In the genomic region with DNA sequence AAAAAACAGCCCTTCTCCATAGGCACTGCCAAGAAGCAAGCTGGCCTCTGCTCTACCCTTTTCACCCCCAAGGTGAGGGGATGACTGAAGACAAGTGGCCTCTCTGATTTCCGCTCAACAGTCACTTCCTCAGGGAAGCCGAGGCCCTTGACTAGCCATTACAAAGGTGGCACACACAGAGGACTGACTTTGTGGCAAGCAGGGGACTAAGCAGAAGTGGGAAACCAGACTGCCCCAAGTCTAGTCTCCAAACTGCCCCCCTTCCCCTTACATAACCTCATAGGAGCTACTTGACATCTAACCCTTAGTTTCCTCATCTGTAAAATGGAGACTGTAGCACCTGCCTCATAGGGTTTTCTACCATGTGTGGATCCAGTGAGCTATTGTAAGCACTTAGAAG, we compare ENCODE assay signal across 1 cellular context.
TF ChIP-seq lines count a peak whose summit lies in the region.

No MANE protein-coding gene starts in this region.

TF ChIP-seq in H1, 55 proteins besides CTCF, POLR2A, EP300 and RAD21:
- TF ChIP-seq BRCA1 (IDR thresholded peaks at IDR 0.05; ENCODE audit: low read depth, low read length) (no peak), TAF1 (IDR thresholded peaks at IDR 0.05; ENCODE audit: low read depth, low read length) (no peak), RNF2 (IDR thresholded peaks at IDR 0.05; ENCODE audit: borderline replicate concordance, low read depth, low read length, missing control alignments, poor library complexity, severe bottlenecking) (no peak), JUND (IDR thresholded peaks at IDR 0.05; ENCODE audit: low read length) (no peak), CBX8 (IDR thresholded peaks at IDR 0.05; ENCODE audit: borderline replicate concordance, low read depth, low read length) (no peak), TEAD4 (IDR thresholded peaks at IDR 0.05; ENCODE audit: low read depth, low read length) (no peak), CREB1 (IDR thresholded peaks at IDR 0.05) (no peak), CHD1 (IDR thresholded peaks at IDR 0.05; ENCODE audit: low read depth, low read length) (no peak), SRF (IDR thresholded peaks at IDR 0.05; ENCODE audit: low read depth, low read length) (no peak), FOSL1 (IDR thresholded peaks at IDR 0.05; ENCODE audit: insufficient read depth, low read depth, low read length) (no peak), SIRT6 (IDR thresholded peaks at IDR 0.05; ENCODE audit: low read length) (no peak)
- TF ChIP-seq, protein P1, sequence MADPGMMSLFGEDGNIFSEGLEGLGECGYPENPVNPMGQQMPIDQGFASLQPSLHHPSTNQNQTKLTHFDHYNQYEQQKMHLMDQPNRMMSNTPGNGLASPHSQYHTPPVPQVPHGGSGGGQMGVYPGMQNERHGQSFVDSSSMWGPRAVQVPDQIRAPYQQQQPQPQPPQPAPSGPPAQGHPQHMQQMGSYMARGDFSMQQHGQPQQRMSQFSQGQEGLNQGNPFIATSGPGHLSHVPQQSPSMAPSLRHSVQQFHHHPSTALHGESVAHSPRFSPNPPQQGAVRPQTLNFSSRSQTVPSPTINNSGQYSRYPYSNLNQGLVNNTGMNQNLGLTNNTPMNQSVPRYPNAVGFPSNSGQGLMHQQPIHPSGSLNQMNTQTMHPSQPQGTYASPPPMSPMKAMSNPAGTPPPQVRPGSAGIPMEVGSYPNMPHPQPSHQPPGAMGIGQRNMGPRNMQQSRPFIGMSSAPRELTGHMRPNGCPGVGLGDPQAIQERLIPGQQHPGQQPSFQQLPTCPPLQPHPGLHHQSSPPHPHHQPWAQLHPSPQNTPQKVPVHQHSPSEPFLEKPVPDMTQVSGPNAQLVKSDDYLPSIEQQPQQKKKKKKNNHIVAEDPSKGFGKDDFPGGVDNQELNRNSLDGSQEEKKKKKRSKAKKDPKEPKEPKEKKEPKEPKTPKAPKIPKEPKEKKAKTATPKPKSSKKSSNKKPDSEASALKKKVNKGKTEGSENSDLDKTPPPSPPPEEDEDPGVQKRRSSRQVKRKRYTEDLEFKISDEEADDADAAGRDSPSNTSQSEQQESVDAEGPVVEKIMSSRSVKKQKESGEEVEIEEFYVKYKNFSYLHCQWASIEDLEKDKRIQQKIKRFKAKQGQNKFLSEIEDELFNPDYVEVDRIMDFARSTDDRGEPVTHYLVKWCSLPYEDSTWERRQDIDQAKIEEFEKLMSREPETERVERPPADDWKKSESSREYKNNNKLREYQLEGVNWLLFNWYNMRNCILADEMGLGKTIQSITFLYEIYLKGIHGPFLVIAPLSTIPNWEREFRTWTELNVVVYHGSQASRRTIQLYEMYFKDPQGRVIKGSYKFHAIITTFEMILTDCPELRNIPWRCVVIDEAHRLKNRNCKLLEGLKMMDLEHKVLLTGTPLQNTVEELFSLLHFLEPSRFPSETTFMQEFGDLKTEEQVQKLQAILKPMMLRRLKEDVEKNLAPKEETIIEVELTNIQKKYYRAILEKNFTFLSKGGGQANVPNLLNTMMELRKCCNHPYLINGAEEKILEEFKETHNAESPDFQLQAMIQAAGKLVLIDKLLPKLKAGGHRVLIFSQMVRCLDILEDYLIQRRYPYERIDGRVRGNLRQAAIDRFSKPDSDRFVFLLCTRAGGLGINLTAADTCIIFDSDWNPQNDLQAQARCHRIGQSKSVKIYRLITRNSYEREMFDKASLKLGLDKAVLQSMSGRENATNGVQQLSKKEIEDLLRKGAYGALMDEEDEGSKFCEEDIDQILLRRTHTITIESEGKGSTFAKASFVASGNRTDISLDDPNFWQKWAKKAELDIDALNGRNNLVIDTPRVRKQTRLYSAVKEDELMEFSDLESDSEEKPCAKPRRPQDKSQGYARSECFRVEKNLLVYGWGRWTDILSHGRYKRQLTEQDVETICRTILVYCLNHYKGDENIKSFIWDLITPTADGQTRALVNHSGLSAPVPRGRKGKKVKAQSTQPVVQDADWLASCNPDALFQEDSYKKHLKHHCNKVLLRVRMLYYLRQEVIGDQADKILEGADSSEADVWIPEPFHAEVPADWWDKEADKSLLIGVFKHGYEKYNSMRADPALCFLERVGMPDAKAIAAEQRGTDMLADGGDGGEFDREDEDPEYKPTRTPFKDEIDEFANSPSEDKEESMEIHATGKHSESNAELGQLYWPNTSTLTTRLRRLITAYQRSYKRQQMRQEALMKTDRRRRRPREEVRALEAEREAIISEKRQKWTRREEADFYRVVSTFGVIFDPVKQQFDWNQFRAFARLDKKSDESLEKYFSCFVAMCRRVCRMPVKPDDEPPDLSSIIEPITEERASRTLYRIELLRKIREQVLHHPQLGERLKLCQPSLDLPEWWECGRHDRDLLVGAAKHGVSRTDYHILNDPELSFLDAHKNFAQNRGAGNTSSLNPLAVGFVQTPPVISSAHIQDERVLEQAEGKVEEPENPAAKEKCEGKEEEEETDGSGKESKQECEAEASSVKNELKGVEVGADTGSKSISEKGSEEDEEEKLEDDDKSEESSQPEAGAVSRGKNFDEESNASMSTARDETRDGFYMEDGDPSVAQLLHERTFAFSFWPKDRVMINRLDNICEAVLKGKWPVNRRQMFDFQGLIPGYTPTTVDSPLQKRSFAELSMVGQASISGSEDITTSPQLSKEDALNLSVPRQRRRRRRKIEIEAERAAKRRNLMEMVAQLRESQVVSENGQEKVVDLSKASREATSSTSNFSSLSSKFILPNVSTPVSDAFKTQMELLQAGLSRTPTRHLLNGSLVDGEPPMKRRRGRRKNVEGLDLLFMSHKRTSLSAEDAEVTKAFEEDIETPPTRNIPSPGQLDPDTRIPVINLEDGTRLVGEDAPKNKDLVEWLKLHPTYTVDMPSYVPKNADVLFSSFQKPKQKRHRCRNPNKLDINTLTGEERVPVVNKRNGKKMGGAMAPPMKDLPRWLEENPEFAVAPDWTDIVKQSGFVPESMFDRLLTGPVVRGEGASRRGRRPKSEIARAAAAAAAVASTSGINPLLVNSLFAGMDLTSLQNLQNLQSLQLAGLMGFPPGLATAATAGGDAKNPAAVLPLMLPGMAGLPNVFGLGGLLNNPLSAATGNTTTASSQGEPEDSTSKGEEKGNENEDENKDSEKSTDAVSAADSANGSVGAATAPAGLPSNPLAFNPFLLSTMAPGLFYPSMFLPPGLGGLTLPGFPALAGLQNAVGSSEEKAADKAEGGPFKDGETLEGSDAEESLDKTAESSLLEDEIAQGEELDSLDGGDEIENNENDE (IDR thresholded peaks at IDR 0.05; ENCODE audit: insufficient replicate concordance, low read length), result no peak
- TF ChIP-seq, protein P2, sequence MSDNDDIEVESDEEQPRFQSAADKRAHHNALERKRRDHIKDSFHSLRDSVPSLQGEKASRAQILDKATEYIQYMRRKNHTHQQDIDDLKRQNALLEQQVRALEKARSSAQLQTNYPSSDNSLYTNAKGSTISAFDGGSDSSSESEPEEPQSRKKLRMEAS (IDR thresholded peaks at IDR 0.05), result no peak
